22 cellular contexts compared by ENCODE assay signal in the genomic region with DNA sequence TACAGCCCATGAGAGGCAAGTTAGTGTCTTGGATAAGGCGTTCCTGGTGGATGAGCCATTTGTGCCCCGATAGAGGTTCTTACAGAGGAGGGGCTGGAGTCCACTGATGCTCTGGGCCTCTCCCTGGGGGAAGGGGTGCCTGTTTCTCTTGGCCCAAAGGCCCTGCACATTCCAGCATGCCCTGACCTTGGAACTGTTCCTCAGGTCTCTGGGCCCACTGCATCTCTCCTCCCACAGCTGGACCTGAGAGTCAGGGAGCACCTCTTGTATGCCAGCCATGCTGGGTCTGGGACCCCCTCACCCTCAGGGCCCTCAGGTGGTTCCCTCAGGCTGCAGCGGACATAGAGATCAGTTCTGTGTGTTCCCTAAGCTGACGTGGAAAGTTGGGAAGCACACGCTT. TPM values are rescaled to one million over a fixed set of nuclear protein-coding genes. Genes with fewer than 3 reads are reported as not detected.
A peak's percentile ranks its signal among the peaks of the same experiment; 100 is the strongest.
DNase-seq lines count a peak whose midpoint lies in the region; ATAC-seq and TF ChIP-seq lines count a peak whose summit lies in the region.
"Had no signal": no experiment of that assay in that cellular context is flagged by ENCODE, and none has a peak within 500 bp of the region (broad histone marks: within the 10 kb centered on the region; RNA-seq: fewer than 3 reads in every experiment).

No MANE protein-coding gene starts in this region.

- H3K36me3 Mint-ChIP-seq in GM23338 (ENCODE audit: low read depth), result peaks cover 45% of the 10 kb centered on the region
- H3K36me3 Mint-ChIP-seq in brain, result peaks cover 86% of the 10 kb centered on the region
- H3K36me3 Mint-ChIP-seq: CD8-positive, alpha-beta T cell had no signal

- H4K5ac ChIP-seq in mesendoderm (ENCODE audit: low read length), result no peak overlapping the region

- H3K4me3 Mint-ChIP-seq in GM23338, result no peak overlapping the region
- H3K4me3 Mint-ChIP-seq in brain, result no peak overlapping the region
- H3K4me3 Mint-ChIP-seq: B cell; CD8-positive, alpha-beta T cell; H9 had no signal

- H3K27ac ChIP-seq in GM23338 (ENCODE audit: low read depth), result peak overlapping the region; percentile 75; the same call in 1 of the 2 replicates
- no peak overlapping the region for H3K27ac ChIP-seq in mesendoderm (ENCODE audit: low read depth, low read length)
- peak overlapping the region; percentile 10 for H3K27ac ChIP-seq in rectal smooth muscle tissue (ENCODE audit: low read depth, low read length)
- H3K27ac ChIP-seq: BLaER1 treated with 17β-estradiol and CSF1 and Interleukin-3, amounts not matched to agents 10 nM and 100 nM had no signal

- TF ChIP-seq CTCF in GM23338 (conservative IDR thresholded peaks at IDR 0.05; ENCODE audit: low read depth in 2 of 2), result no peak
- no peak for TF ChIP-seq CTCF in brain (conservative IDR thresholded peaks at IDR 0.05)

- no CpG with 5 or more reads among the region's 5 CpGs for WGBS in mesendoderm (ENCODE audit: extremely low coverage, insufficient coverage, low lambda C conversion rate)

- ATAC-seq in GM23338 (no peak), GM18909 (IDR thresholded peaks at IDR 0.05; ENCODE audit: poor library complexity, unreplicated experiment) (no peak)
- ATAC-seq: CD8-positive, alpha-beta T cell; GM12878; HepG2 had no signal

- H3K9me2 ChIP-seq in GM23338 (ENCODE audit: insufficient read depth), result no peaks in the 10 kb centered on the region

- no peak overlapping the region for H3K23ac ChIP-seq in mesendoderm (ENCODE audit: low read length)

- H3K27ac Mint-ChIP-seq in GM23338 (peak overlapping the region; percentile 27; the same call in 1 of the 2 replicates), brain (peak overlapping the region in 3 of 5 experiments; percentile 26 to 71 (median 61))
- H3K27ac Mint-ChIP-seq: B cell; CD8-positive, alpha-beta T cell had no signal

- peak overlapping the region; percentile 0 for H3K18ac ChIP-seq in mesendoderm (ENCODE audit: low read length)

- H3K79me2 ChIP-seq in GM23338 (replicated peaks; ENCODE audit: insufficient read depth) (peaks cover 93% of the 10 kb centered on the region), mesendoderm (ENCODE audit: control insufficient read depth, insufficient read depth, low read length) (peaks cover 47% of the 10 kb centered on the region)

- H3K56ac ChIP-seq in mesendoderm (ENCODE audit: low read length), result peak overlapping the region; percentile 65

- H4K8ac ChIP-seq in mesendoderm (ENCODE audit: low read depth, low read length), result no peak overlapping the region

- H3K4me2 ChIP-seq in GM23338, result no peak overlapping the region
- H3K4me2 ChIP-seq in mesendoderm (ENCODE audit: low read length), result no peak overlapping the region
- H3K4me2 ChIP-seq: BLaER1 treated with 17β-estradiol and CSF1 and Interleukin-3, amounts not matched to agents 10 nM and 100 nM had no signal

- H3K36me3 ChIP-seq in GM23338 (ENCODE audit: insufficient read depth) (no peaks in the 10 kb centered on the region; the same call in 1 of the 2 replicates), mesendoderm (ENCODE audit: control insufficient read depth, insufficient read depth, low read length) (no peaks in the 10 kb centered on the region), rectal smooth muscle tissue (ENCODE audit: control insufficient read depth, insufficient read depth, low read length) (no peaks in the 10 kb centered on the region)

- H4K20me1 ChIP-seq in GM23338 (replicated peaks; ENCODE audit: insufficient read depth), result peaks cover 38% of the 10 kb centered on the region

- no peak overlapping the region for H2AFZ ChIP-seq in GM23338

- H3K9me3 Mint-ChIP-seq in GM23338, result no peaks in the 10 kb centered on the region
- peaks cover 0 to 9% (median 5%) of the 10 kb centered on the region in 5 experiments for H3K9me3 Mint-ChIP-seq in brain
- H3K9me3 Mint-ChIP-seq: CD8-positive, alpha-beta T cell; H9 had no signal

- H2BK120ac ChIP-seq in mesendoderm (ENCODE audit: low read depth, low read length), result no peak overlapping the region

- peak overlapping the region; percentile 22 for H3K4ac ChIP-seq in mesendoderm (ENCODE audit: low read depth, low read length)

- H3K4me1 ChIP-seq in GM23338 (ENCODE audit: insufficient read depth), result peaks cover 34% of the 10 kb centered on the region
- H3K4me1 ChIP-seq in mesendoderm (ENCODE audit: control insufficient read depth, low read depth, low read length), result peaks cover 7% of the 10 kb centered on the region
- peaks cover 8% of the 10 kb centered on the region for H3K4me1 ChIP-seq in rectal smooth muscle tissue (ENCODE audit: control insufficient read depth, insufficient read depth, low read length)

- H3K27me3 ChIP-seq in GM23338 (ENCODE audit: insufficient read depth) (no peaks in the 10 kb centered on the region), mesendoderm (ENCODE audit: insufficient read depth, low read length, poor library complexity) (no peaks in the 10 kb centered on the region), rectal smooth muscle tissue (ENCODE audit: control insufficient read depth, insufficient read depth, low read length) (no peaks in the 10 kb centered on the region)

- no peak for DNase-seq in GM23338 (ENCODE audit: low spot score)
- DNase-seq in mesendoderm, result no peak
- DNase-seq in COLO668 (lab: John Stamatoyannopoulos, UW; ENCODE audit: unreplicated experiment), result no peak
- DNase-seq in HuH-7 (ENCODE audit: low spot score), result no peak
- DNase-seq in SIG-M5 (lab: John Stamatoyannopoulos, UW), result no peak
- DNase-seq: 8988T; CD8-positive, alpha-beta T cell; COR-L47; DMS 273 treated with DMSO at 0.1 percent for 48 hours; DMS53; DND-41; EL; GOT3; H9 had no signal

- no peak overlapping the region for H3K9ac ChIP-seq in mesendoderm (ENCODE audit: low read length)
- H3K9ac ChIP-seq in rectal smooth muscle tissue (ENCODE audit: low read length), result no peak overlapping the region
- H3K9ac ChIP-seq: BLaER1 treated with 17β-estradiol and CSF1 and Interleukin-3, amounts not matched to agents 10 nM and 100 nM had no signal

- no peak overlapping the region for H2BK15ac ChIP-seq in mesendoderm (replicated peaks; ENCODE audit: low read depth)

- peaks cover 61% of the 10 kb centered on the region for H3K4me1 Mint-ChIP-seq in GM23338
- H3K4me1 Mint-ChIP-seq in brain, result peaks cover 47% of the 10 kb centered on the region

- H3K4me3 ChIP-seq in GM23338 (no peak overlapping the region), mesendoderm (ENCODE audit: low read length) (no peak overlapping the region), rectal smooth muscle tissue (ENCODE audit: low read length) (no peak overlapping the region)
- H3K4me3 ChIP-seq: BLaER1 treated with 17β-estradiol and CSF1 and Interleukin-3, amounts not matched to agents 10 nM and 100 nM; GM12878 had no signal

- H2BK5ac ChIP-seq in mesendoderm (ENCODE audit: low read length), result peak overlapping the region; percentile 69

- peaks cover 6% of the 10 kb centered on the region for H3K27me3 Mint-ChIP-seq in GM23338 (ENCODE audit: insufficient read depth, low read depth, poor library complexity)
- no peaks in the 10 kb centered on the region for H3K27me3 Mint-ChIP-seq in brain

- H3F3A ChIP-seq in GM23338 (replicated peaks; ENCODE audit: low read depth), result no peaks in the 10 kb centered on the region; the same call in 1 of the 2 replicates

- H3K79me1 ChIP-seq in mesendoderm (ENCODE audit: low read length), result peaks cover 31% of the 10 kb centered on the region

- H2AK5ac ChIP-seq in mesendoderm (ENCODE audit: low read length), result peak overlapping the region; percentile 52

TF ChIP-seq in GM23338, 12 proteins besides CTCF, POLR2A, EP300 and RAD21 (continues in another document):
- no peak for TF ChIP-seq EZH2 (IDR thresholded peaks at IDR 0.05; ENCODE audit: low read depth, unreplicated experiment)

RNA-seq across cellular contexts. Expression of gene DAPK1, which starts 26.4 kb away (rescaled TPM):
- total RNA-seq in GM23338 (2014; rRNA removed; shearing (Covaris generic)), result 109 and 134 TPM in 2 replicates
- polyA plus RNA-seq in GM23338 (2016; fragmentation: Nextera tagmentation; extraction: Ambion mirVana), result 32.2 and 37.0 TPM in 2 replicates
- 2.8 TPM for polyA plus RNA-seq in brain (ENCODE audit: insufficient read depth, low read depth, low replicate concordance)
- polyA plus RNA-seq in mesendoderm (2013, experiment 1 of 2), result 58.2 TPM
- polyA plus RNA-seq in mesendoderm (2013, experiment 2 of 2), result 58.7 TPM
- total RNA-seq: G401 had no signal
